Comparison of ENCODE assay signal across 10 cellular contexts in the genomic region with DNA sequence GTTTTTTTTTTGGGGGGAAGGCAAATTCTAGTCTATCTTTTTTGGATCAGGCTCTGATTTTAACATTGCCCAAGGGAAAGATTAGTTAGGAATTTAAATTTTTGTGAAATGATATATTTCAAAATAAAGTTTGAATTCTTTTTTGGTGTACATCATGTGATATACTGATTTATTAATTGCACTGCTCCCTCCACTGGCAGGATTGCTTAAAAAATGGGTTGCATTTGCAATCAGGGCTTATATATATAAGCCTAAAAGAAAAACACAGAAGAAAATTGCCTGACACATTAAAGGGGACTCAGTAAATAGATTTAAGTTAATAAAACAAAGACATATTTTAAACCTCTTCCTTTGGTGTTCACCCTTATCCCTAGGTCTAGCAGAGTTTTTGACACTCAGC. TPM values are rescaled to one million over a fixed set of nuclear protein-coding genes. Genes with fewer than 3 reads are reported as not detected.
DNase-seq lines count a peak whose midpoint lies in the region; ATAC-seq, FAIRE-seq and TF ChIP-seq lines count a peak whose summit lies in the region.
"Had no signal": no experiment of that assay in that cellular context is flagged by ENCODE, and none has a peak within 500 bp of the region (broad histone marks: within the 10 kb centered on the region; RNA-seq: fewer than 3 reads in every experiment).

No MANE protein-coding gene starts in this region.

- no peak for FAIRE-seq in H54 (lab: Jason Lieb, UNC)
- FAIRE-seq: endometrium had no signal

- ATAC-seq in lower lobe of right lung (no peak), HG02623 (IDR thresholded peaks at IDR 0.05; ENCODE audit: unreplicated experiment) (no peak)

- H3K27me3 ChIP-seq in lower lobe of right lung (ENCODE audit: low read depth): no peaks in the 10 kb centered on the region

- no peak for TF ChIP-seq POLR2A in H54 (IDR thresholded peaks at IDR 0.05; ENCODE audit: low read depth, low read length)

- no peaks in the 10 kb centered on the region for H3K9me3 ChIP-seq in lower lobe of right lung

- CTCF ChIA-PET in AG04449 (lab: Yijun Ruan, JAX): interaction anchor here (0.7 to 1.2 kb wide), 2 partner anchors 9 to 10 kb away, joined by 3 to 5 read pairs; no protein-coding TSS in a partner anchor

- H3K36me3 ChIP-seq in lower lobe of right lung: no peaks in the 10 kb centered on the region

- peaks cover 19% of the 10 kb centered on the region for H3K4me1 ChIP-seq in lower lobe of right lung

- in situ Hi-C loops in astrocyte of the spinal cord (cut with HindIII; ENCODE audit: low sequenced_read_pairs): no loop called here

- DNase-seq in AG04449 (ENCODE audit: low read depth, low spot score) (peak; percentile 3), HCEC 1CT (peak; percentile 54), astrocyte of the spinal cord (ENCODE audit: low read depth, low spot score) (peak; percentile 49), lower lobe of right lung (no peak), NCI-H1436 (lab: John Stamatoyannopoulos, UW) (no peak), H54 (ENCODE audit: insufficient read length, low spot score) (no peak)
- DNase-seq in stimulated activated CD4-positive, alpha-beta T cell treated with anti-CD3 and anti-CD28 coated beads, Interleukin-2, amount 100 ng/mL, for 24 hours: no peak
- DNase-seq: NCI-H748 treated with DMSO at 0.1 percent for 48 hours had no signal

- H3K4me3 ChIP-seq in AG04449 (ENCODE audit: low read depth, low read length) (peak overlapping the region; percentile 84), astrocyte of the spinal cord (ENCODE audit: low read depth, low read length) (peak overlapping the region; percentile 94), lower lobe of right lung (peak overlapping the region; percentile 57)

- H3K27ac ChIP-seq in lower lobe of right lung: no peak overlapping the region

- intact Hi-C loops in lower lobe of right lung (cut with DNase I): no loop called here

- POLR2A ChIA-PET in AG04449 (lab: Yijun Ruan, JAX): no interaction called here

- peak; percentile 19 for TF ChIP-seq CTCF in AG04449 (IDR thresholded peaks at IDR 0.05; ENCODE audit: insufficient read depth, low read length, missing control alignments)
- TF ChIP-seq CTCF in astrocyte of the spinal cord (IDR thresholded peaks at IDR 0.05; ENCODE audit: low read depth, low read length): peak; percentile 41
- TF ChIP-seq CTCF in lower lobe of right lung (IDR thresholded peaks at IDR 0.05): peak; percentile 18

RNA-seq across cellular contexts. Expression of gene DYNC2H1, which starts 1.2 kb away (rescaled TPM):
- total RNA-seq in lower lobe of right lung: 22.1 TPM

RNA-seq across cellular contexts. Expression of gene DCUN1D5, which starts 18.4 kb away (rescaled TPM):
- total RNA-seq in lower lobe of right lung: 18.1 TPM

Comparison
In these comparisons a context has a peak if more than half of its experiments do, and no peak if none do; other contexts are left out.
1. DNase-seq: peak in AG04449 (single experiment), HCEC 1CT (single experiment) and astrocyte of the spinal cord (single experiment); none in lower lobe of right lung (single experiment), stimulated activated CD4-positive, alpha-beta T cell treated with anti-CD3 and anti-CD28 coated beads, Interleukin-2, amount 100 ng/mL, for 24 hours (0 of 2), NCI-H1436 (single experiment) and H54 (single experiment).
2. Peak in every context shown above with its lines, with median percentiles within 50 percentile points of each other: H3K4me3 ChIP-seq and CTCF ChIP-seq.